9 cellular contexts compared by ENCODE assay signal in genomic region chr14:72608391-72609204, GRCh38.
DNase-seq lines count a peak whose midpoint lies in the region; ATAC-seq and TF ChIP-seq lines count a peak whose summit lies in the region.
"Had no signal": no experiment of that assay in that cellular context is flagged by ENCODE, and none has a peak within 500 bp of the region (broad histone marks: within the 10 kb centered on the region; RNA-seq: fewer than 3 reads in every experiment).

No MANE protein-coding gene starts in this region.

- H3K9me3 Mint-ChIP-seq in osteocyte (ENCODE audit: unreplicated experiment): no peaks in the 10 kb centered on the region
- H3K9me3 Mint-ChIP-seq in stimulated activated memory B cell treated with anti-CD40 and anti-IgM and Interleukin-4, amounts not matched to agents 10 μg/mL and 1 μg/mL and 100 μg/mL, for 72 hours: no peaks in the 10 kb centered on the region

- peak overlapping the region; percentile 79 for H3K27ac Mint-ChIP-seq in osteocyte (ENCODE audit: unreplicated experiment)
- no peak overlapping the region for H3K27ac Mint-ChIP-seq in stimulated activated memory B cell treated with anti-CD40 and anti-IgM and Interleukin-4, amounts not matched to agents 10 μg/mL and 1 μg/mL and 100 μg/mL, for 72 hours

- peaks cover 31% of the 10 kb centered on the region for H3K4me1 Mint-ChIP-seq in osteocyte (ENCODE audit: unreplicated experiment)
- peaks cover 1% of the 10 kb centered on the region for H3K4me1 Mint-ChIP-seq in stimulated activated memory B cell treated with anti-CD40 and anti-IgM and Interleukin-4, amounts not matched to agents 10 μg/mL and 1 μg/mL and 100 μg/mL, for 72 hours

- ATAC-seq in stimulated activated memory B cell treated with anti-CD40 and anti-IgM and Interleukin-4, amounts not matched to agents 10 μg/mL and 1 μg/mL and 100 μg/mL, for 72 hours: no peak

- DNase-seq in EL (peak; percentile 98), RPMI7951 (ENCODE audit: low read depth) (peak; percentile 99), epithelial cell of esophagus (ENCODE audit: low read depth) (peak; percentile 87), osteocyte (ENCODE audit: extremely low spot score, unreplicated experiment) (peak; percentile 63), NCI-H2081 treated with DMSO at 0.1 percent for 48 hours (lab: John Stamatoyannopoulos, UW) (no peak), DMS153 treated with DMSO at 0.1 percent for 48 hours (lab: John Stamatoyannopoulos, UW; ENCODE audit: unreplicated experiment) (no peak), SHP77 treated with DMSO at 0.1 percent for 48 hours (lab: John Stamatoyannopoulos, UW) (no peak)
- DNase-seq: NCI-H1092 had no signal

- no peak for TF ChIP-seq CTCF in epithelial cell of esophagus (IDR thresholded peaks at IDR 0.05; ENCODE audit: insufficient read depth, low read depth, low read length, missing control alignments)
- no peak for TF ChIP-seq CTCF in osteocyte (IDR thresholded peaks at IDR 0.05)

- H3K4me3 Mint-ChIP-seq in osteocyte (ENCODE audit: unreplicated experiment): no peak overlapping the region
- H3K4me3 Mint-ChIP-seq in stimulated activated memory B cell treated with anti-CD40 and anti-IgM and Interleukin-4, amounts not matched to agents 10 μg/mL and 1 μg/mL and 100 μg/mL, for 72 hours: no peak overlapping the region

- no peak overlapping the region for H3K4me3 ChIP-seq in epithelial cell of esophagus (ENCODE audit: low read length)

- H3K27me3 Mint-ChIP-seq in osteocyte (ENCODE audit: unreplicated experiment): no peaks in the 10 kb centered on the region
- H3K27me3 Mint-ChIP-seq in stimulated activated memory B cell treated with anti-CD40 and anti-IgM and Interleukin-4, amounts not matched to agents 10 μg/mL and 1 μg/mL and 100 μg/mL, for 72 hours: no peaks in the 10 kb centered on the region

- no peaks in the 10 kb centered on the region for H3K36me3 Mint-ChIP-seq in osteocyte (ENCODE audit: unreplicated experiment)
- H3K36me3 Mint-ChIP-seq in stimulated activated memory B cell treated with anti-CD40 and anti-IgM and Interleukin-4, amounts not matched to agents 10 μg/mL and 1 μg/mL and 100 μg/mL, for 72 hours: no peaks in the 10 kb centered on the region

Comparison
In these comparisons a context has a peak if more than half of its experiments do, and no peak if none do; other contexts are left out.
1. DNase-seq: peak in EL (single experiment), RPMI7951 (single experiment), epithelial cell of esophagus (single experiment) and osteocyte (single experiment); none in NCI-H2081 treated with DMSO at 0.1 percent for 48 hours (single experiment), DMS153 treated with DMSO at 0.1 percent for 48 hours (single experiment) and SHP77 treated with DMSO at 0.1 percent for 48 hours (single experiment).